21 cellular contexts compared by ENCODE assay signal in the genomic region with DNA sequence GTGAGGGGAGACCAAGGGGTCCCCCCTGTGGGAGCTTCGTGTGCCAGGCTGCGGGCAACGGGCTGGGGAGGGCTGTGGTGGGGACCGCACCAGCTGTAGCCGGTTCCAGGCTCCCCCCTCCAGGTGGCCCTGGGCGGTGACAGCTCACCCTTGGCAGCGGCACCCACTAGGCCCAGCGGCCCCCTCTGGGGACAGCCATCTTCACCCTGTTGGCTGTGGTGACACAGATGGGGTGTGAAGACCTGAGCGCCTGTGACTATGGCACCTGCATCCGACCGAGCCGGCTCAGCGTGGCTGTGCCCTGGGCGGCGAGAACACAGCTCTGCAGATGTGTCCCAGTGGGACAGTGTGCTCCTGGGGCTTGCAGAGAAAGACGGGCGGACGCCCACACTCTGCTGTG. TPM values are rescaled to one million over a fixed set of nuclear protein-coding genes. Genes with fewer than 3 reads are reported as not detected.
"Had no signal": no experiment of that assay in that cellular context is flagged by ENCODE, and none has a peak within 500 bp of the region (broad histone marks: within the 10 kb centered on the region; RNA-seq: fewer than 3 reads in every experiment).

No MANE protein-coding gene starts in this region.

- H3K4me2 ChIP-seq: hepatocyte, neural progenitor cell had no signal

- H2AFZ ChIP-seq: hepatocyte, neural progenitor cell had no signal

- ATAC-seq: upper lobe of right lung had no signal

- H3K27me3 ChIP-seq: hepatocyte, neural progenitor cell, pancreas had no signal

- DNase-seq: activated CD4-positive, alpha-beta memory T cell treated with anti-CD3 and anti-CD28 coated beads, Interleukin-2, amount 10 ng/mL, durations not matched to agents 7 days and 5 days; activated gamma-delta T cell treated with Interleukin-2 at 50 U/mL for 16 hours; activated naive CD8-positive, alpha-beta T cell treated with anti-CD3 and anti-CD28 coated beads, Interleukin-2, amount 10 ng/mL, durations not matched to agents 7 days and 5 days; activated T-cell treated with anti-CD3 and anti-CD28 coated beads, Interleukin-2, amount 50 U/mL, for 48 hours; cortex of kidney; effector CD8-positive, alpha-beta T cell; pancreas; stimulated activated CD4-positive, alpha-beta T cell treated with anti-CD3 and anti-CD28 coated beads, Interleukin-1b, Interleukin-23, amount 100 ng/mL, for 48 hours; stimulated activated naive CD4-positive, alpha-beta T cell; T-helper 9 cell; upper lobe of right lung had no signal

- H3K4me3 ChIP-seq: hepatocyte, neural progenitor cell, pancreas, suprapubic skin, upper lobe of right lung had no signal

- H3K27ac ChIP-seq: hepatocyte, neural progenitor cell, pancreas, suprapubic skin, upper lobe of right lung had no signal

- H3K9ac ChIP-seq: neural progenitor cell had no signal

- H3K4me1 ChIP-seq: pancreas, upper lobe of right lung had no signal

- H3K36me3 ChIP-seq: neural progenitor cell, pancreas, suprapubic skin, upper lobe of right lung had no signal

- FAIRE-seq: bronchial epithelial cell, frontal cortex, kidney, pancreas had no signal

- H3K9me3 ChIP-seq: pancreas, suprapubic skin, upper lobe of right lung had no signal

- H3K79me2 ChIP-seq: hepatocyte had no signal

RNA-seq across cellular contexts. Expression of a gene that starts 1.1 kb away (rescaled TPM):
- total RNA-seq: activated CD4-positive, alpha-beta memory T cell treated with anti-CD3 and anti-CD28 coated beads, Interleukin-2, amount 10 ng/mL, durations not matched to agents 7 days and 5 days; activated naive CD8-positive, alpha-beta T cell treated with anti-CD3 and anti-CD28 coated beads, Interleukin-2, amount 10 ng/mL, durations not matched to agents 7 days and 5 days; bronchial epithelial cell; fibroblast of lung; frontal cortex; hepatocyte; kidney; lower leg skin; myocyte; pancreas; renal cortical epithelial cell; suprapubic skin; upper lobe of right lung had no signal
- polyA plus RNA-seq: fibroblast of lung, hepatocyte had no signal

RNA-seq across cellular contexts. Expression of a gene that starts 24.6 kb away (rescaled TPM):
- total RNA-seq: activated CD4-positive, alpha-beta memory T cell treated with anti-CD3 and anti-CD28 coated beads, Interleukin-2, amount 10 ng/mL, durations not matched to agents 7 days and 5 days; activated naive CD8-positive, alpha-beta T cell treated with anti-CD3 and anti-CD28 coated beads, Interleukin-2, amount 10 ng/mL, durations not matched to agents 7 days and 5 days; bronchial epithelial cell; fibroblast of lung; frontal cortex; upper lobe of right lung had no signal
- polyA plus RNA-seq: fibroblast of lung had no signal

RNA-seq across cellular contexts. Expression of a gene that starts 55.8 kb away (rescaled TPM):
- total RNA-seq: bronchial epithelial cell had no signal
